Comparison of ENCODE assay signal across 17 cellular contexts in genomic region chr2:31202833-31203232, GRCh38. TPM values are rescaled to one million over a fixed set of nuclear protein-coding genes. Genes with fewer than 3 reads are reported as not detected.
DNase-seq lines count a peak whose midpoint lies in the region; TF ChIP-seq lines count a peak whose summit lies in the region.
"Had no signal": no experiment of that assay in that cellular context is flagged by ENCODE, and none has a peak within 500 bp of the region (broad histone marks: within the 10 kb centered on the region; RNA-seq: fewer than 3 reads in every experiment).

No MANE protein-coding gene starts in this region.

- H3K36me3 Mint-ChIP-seq in activated CD4-positive, alpha-beta T cell treated with anti-CD3 and anti-CD28 coated beads, Interleukin-2, amount 10 ng/mL, durations not matched to agents 24 days and 14 days (ENCODE audit: low read depth): no peaks in the 10 kb centered on the region
- no peaks in the 10 kb centered on the region for H3K36me3 Mint-ChIP-seq in osteocyte (ENCODE audit: unreplicated experiment)

- DNase-seq in activated CD4-positive, alpha-beta T cell treated with anti-CD3 and anti-CD28 coated beads, Interleukin-2, amount 10 ng/mL, durations not matched to agents 24 days and 14 days: peak; percentile 38
- DNase-seq in activated CD4-positive, alpha-beta T cell treated with anti-CD3 and anti-CD28 coated beads, Interleukin-2, amount 50 U/mL, for 48 hours: no peak
- DNase-seq in G401 (ENCODE audit: low spot score) (peak; percentile 63), NCI-H69 (lab: John Stamatoyannopoulos, UW) (peak; percentile 36), osteocyte (ENCODE audit: extremely low spot score, unreplicated experiment) (peak; percentile 46), HAP-1 (ENCODE audit: low spot score in 2 of 2) (no peak), NCI-H1048 (lab: John Stamatoyannopoulos, UW) (no peak), superior temporal gyrus (ENCODE audit: extremely low spot score) (no peak)
- DNase-seq: ACHN; CD4-positive, alpha-beta T cell; DMS53; DND-41; EL; H9; KBM-7 had no signal

- H3K36me3 ChIP-seq in HAP-1 (replicated peaks): no peaks in the 10 kb centered on the region

- no peaks in the 10 kb centered on the region for H3K4me1 Mint-ChIP-seq in activated CD4-positive, alpha-beta T cell treated with anti-CD3 and anti-CD28 coated beads, Interleukin-2, amount 10 ng/mL, durations not matched to agents 24 days and 14 days
- H3K4me1 Mint-ChIP-seq in osteocyte (ENCODE audit: unreplicated experiment): no peaks in the 10 kb centered on the region

- intact Hi-C loops in activated CD4-positive, alpha-beta T cell treated with anti-CD3 and anti-CD28 coated beads, Interleukin-2, amount 10 ng/mL, durations not matched to agents 24 days and 14 days (cut with micrococcal nuclease): no loop called here

- no peak overlapping the region for H3K4me3 Mint-ChIP-seq in activated CD4-positive, alpha-beta T cell treated with anti-CD3 and anti-CD28 coated beads, Interleukin-2, amount 10 ng/mL, durations not matched to agents 24 days and 14 days
- no peak overlapping the region for H3K4me3 Mint-ChIP-seq in osteocyte (ENCODE audit: unreplicated experiment)
- H3K4me3 Mint-ChIP-seq: CD4-positive, alpha-beta T cell; H9; IgD-negative memory B cell had no signal

- in situ Hi-C loops in G401 (cut with HindIII; ENCODE audit: low sequenced_read_pairs) (no loop called here), HAP-1 (cut with MboI; ENCODE audit: low sequenced_read_pairs) (no loop called here)

- no peak for TF ChIP-seq CTCF in osteocyte (IDR thresholded peaks at IDR 0.05)

- H3K4me1 ChIP-seq in HAP-1: no peaks in the 10 kb centered on the region

- H3K9me3 ChIP-seq in HAP-1: no peaks in the 10 kb centered on the region

- no peaks in the 10 kb centered on the region for H3K27me3 ChIP-seq in HAP-1 (ENCODE audit: low read depth)

- H3K27me3 Mint-ChIP-seq in activated CD4-positive, alpha-beta T cell treated with anti-CD3 and anti-CD28 coated beads, Interleukin-2, amount 10 ng/mL, durations not matched to agents 24 days and 14 days: no peaks in the 10 kb centered on the region
- H3K27me3 Mint-ChIP-seq in osteocyte (ENCODE audit: unreplicated experiment): peaks cover 15% of the 10 kb centered on the region
- H3K27me3 Mint-ChIP-seq: CD4-positive, alpha-beta T cell; IgD-negative memory B cell had no signal

- no peak overlapping the region for H3K27ac Mint-ChIP-seq in activated CD4-positive, alpha-beta T cell treated with anti-CD3 and anti-CD28 coated beads, Interleukin-2, amount 10 ng/mL, durations not matched to agents 24 days and 14 days
- no peak overlapping the region for H3K27ac Mint-ChIP-seq in osteocyte (ENCODE audit: unreplicated experiment)
- H3K27ac Mint-ChIP-seq: CD4-positive, alpha-beta T cell; H9; IgD-negative memory B cell had no signal

- no peak overlapping the region for H3K4me3 ChIP-seq in HAP-1

- H3K9me3 Mint-ChIP-seq in activated CD4-positive, alpha-beta T cell treated with anti-CD3 and anti-CD28 coated beads, Interleukin-2, amount 10 ng/mL, durations not matched to agents 24 days and 14 days: peaks cover 5% of the 10 kb centered on the region
- H3K9me3 Mint-ChIP-seq in osteocyte (ENCODE audit: unreplicated experiment): peaks cover 4% of the 10 kb centered on the region
- H3K9me3 Mint-ChIP-seq: CD4-positive, alpha-beta T cell; H9; IgD-negative memory B cell had no signal

RNA-seq across cellular contexts. Expression of gene CAPN14, which starts 14.5 kb away (rescaled TPM):
- total RNA-seq in activated CD4-positive, alpha-beta T cell treated with anti-CD3 and anti-CD28 coated beads, Interleukin-2, amount 10 ng/mL, durations not matched to agents 24 days and 14 days: 0.07 and 0.12 TPM in 2 replicates
- total RNA-seq in G401 (2014; rRNA removed; shearing (Covaris generic)): not detected in 2 replicates
- 0.13 and 0.24 TPM in 2 replicates for total RNA-seq in osteocyte
- total RNA-seq: HepG2 had no signal

RNA-seq across cellular contexts. Expression of gene EHD3, which starts 31.1 kb away (rescaled TPM):
- total RNA-seq in activated CD4-positive, alpha-beta T cell treated with anti-CD3 and anti-CD28 coated beads, Interleukin-2, amount 10 ng/mL, durations not matched to agents 24 days and 14 days: 1.3 and 1.5 TPM in 2 replicates
- total RNA-seq in G401 (2014; rRNA removed; shearing (Covaris generic)): 3.5 and 4.9 TPM in 2 replicates
- 25.9 and 26.2 TPM in 2 replicates for total RNA-seq in osteocyte

Comparison
In these comparisons a context has a peak if more than half of its experiments do, and no peak if none do; other contexts are left out.
1. DNase-seq: peak in activated CD4-positive, alpha-beta T cell treated with anti-CD3 and anti-CD28 coated beads, Interleukin-2, amount 10 ng/mL, durations not matched to agents 24 days and 14 days (single experiment), G401 (single experiment), NCI-H69 (single experiment) and osteocyte (single experiment); none in activated CD4-positive, alpha-beta T cell treated with anti-CD3 and anti-CD28 coated beads, Interleukin-2, amount 50 U/mL, for 48 hours (0 of 2), HAP-1 (0 of 2), NCI-H1048 (single experiment) and superior temporal gyrus (single experiment).